In genomic region chr9:16180091-16180490, GRCh38 we compare ENCODE assay signal across 1 cellular context.
TF ChIP-seq lines count a peak whose summit lies in the region.

No MANE protein-coding gene starts in this region.

TF ChIP-seq in HepG2, 621 proteins besides CTCF, POLR2A, EP300 and RAD21 (continued from another document):
- no peak for TF ChIP-seq RERE (CRISPR knock-in tag; IDR thresholded peaks at IDR 0.05; ENCODE audit: low read depth)
